ENCODE assay signal across 18 cellular contexts in the genomic region with DNA sequence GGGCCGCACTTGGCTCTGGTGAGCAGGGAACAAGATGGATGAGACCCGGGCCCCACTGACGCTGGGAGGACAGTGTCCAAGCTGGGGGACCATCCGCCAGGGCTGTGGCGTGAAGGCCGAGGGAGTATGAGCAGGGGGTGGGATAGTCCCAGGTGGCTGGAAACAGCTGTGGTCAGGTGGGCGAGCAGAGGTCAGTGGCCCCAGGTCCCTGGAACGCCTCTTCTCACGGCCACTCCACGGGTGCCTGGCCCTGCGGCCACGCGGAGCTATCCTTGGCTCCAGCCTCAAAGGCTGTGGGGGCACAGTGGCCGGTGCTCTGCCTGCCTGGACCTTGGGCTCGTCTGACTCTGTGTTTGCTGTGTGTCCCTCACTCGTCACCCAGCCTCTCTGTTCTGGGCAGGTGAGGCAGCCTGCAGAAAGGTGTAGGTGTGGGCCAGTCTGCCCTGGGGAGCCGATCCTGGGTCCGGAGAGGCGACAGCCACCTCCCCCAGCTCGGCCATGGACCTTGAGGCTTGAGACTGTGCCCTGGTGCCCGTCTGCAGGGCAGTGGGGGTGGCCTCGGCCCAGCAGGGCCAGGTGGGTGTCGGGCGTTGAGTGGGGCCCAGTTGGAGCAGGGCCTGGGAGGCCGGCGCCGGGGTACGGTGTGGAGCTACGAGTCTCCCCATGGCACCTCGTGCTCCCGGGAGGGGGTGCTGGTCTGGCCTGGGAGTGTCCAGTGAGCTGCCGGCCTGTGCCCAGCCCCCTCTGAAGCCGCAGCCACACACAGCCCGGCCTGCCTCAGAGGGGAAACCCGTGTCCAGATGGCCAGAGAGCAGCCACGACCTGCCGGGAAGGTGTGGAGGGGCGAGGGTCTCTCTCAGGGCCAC. TPM values are rescaled to one million over a fixed set of nuclear protein-coding genes. Genes with fewer than 3 reads are reported as not detected.
DNase-seq lines count a peak whose midpoint lies in the region; ATAC-seq, FAIRE-seq and TF ChIP-seq lines count a peak whose summit lies in the region.
"Had no signal": no experiment of that assay in that cellular context is flagged by ENCODE, and none has a peak within 500 bp of the region (broad histone marks: within the 10 kb centered on the region; RNA-seq: fewer than 3 reads in every experiment).

No MANE protein-coding gene starts in this region.

- no peaks in the 10 kb centered on the region for H3K36me3 ChIP-seq in HepG2 (replicated peaks in 1 of 2; ENCODE audit: control insufficient read depth in 1 of 2, insufficient read depth in 2 of 2, low read length in 2 of 2)
- no peaks in the 10 kb centered on the region for H3K36me3 ChIP-seq in right lobe of liver
- H3K36me3 ChIP-seq in rectal smooth muscle tissue (ENCODE audit: control insufficient read depth, insufficient read depth, low read length), result no peaks in the 10 kb centered on the region
- no peaks in the 10 kb centered on the region for H3K36me3 ChIP-seq in HAP-1 (replicated peaks)

- TF ChIP-seq POLR2A in HepG2 (IDR thresholded peaks at IDR 0.05; ENCODE audit: insufficient read depth in 1 of 2, low read depth in 2 of 2, low read length in 2 of 2) (no peak), right lobe of liver (IDR thresholded peaks at IDR 0.05) (no peak)

- no peaks in the 10 kb centered on the region for H4K20me1 ChIP-seq in HepG2 (ENCODE audit: insufficient read depth, low read length)

- intact Hi-C loops in HepG2 (cut with micrococcal nuclease; ENCODE audit: unreplicated experiment), result no loop called here
- intact Hi-C loops in right lobe of liver (cut with DNase I), result no loop called here

- H3K27ac ChIP-seq in HepG2 (ENCODE audit: extremely low read length, insufficient read depth, low read length), result no peak overlapping the region
- no peak overlapping the region for H3K27ac ChIP-seq in right lobe of liver
- H3K27ac ChIP-seq in rectal smooth muscle tissue (ENCODE audit: low read depth, low read length), result peak overlapping the region; percentile 97

- no peaks in the 10 kb centered on the region for H3K36me3 Mint-ChIP-seq in chondrocyte (ENCODE audit: low read depth)
- H3K36me3 Mint-ChIP-seq: CD4-positive, CD25-positive, alpha-beta regulatory T cell had no signal

- no peaks in the 10 kb centered on the region for H3K27me3 Mint-ChIP-seq in chondrocyte (ENCODE audit: low read depth)
- H3K27me3 Mint-ChIP-seq: B cell; CD4-positive, CD25-positive, alpha-beta regulatory T cell had no signal

- no peak for TF ChIP-seq CTCF in HepG2 (CRISPR knock-in tag; IDR thresholded peaks at IDR 0.05)
- TF ChIP-seq CTCF in right lobe of liver (IDR thresholded peaks at IDR 0.05), result no peak
- no peak for TF ChIP-seq CTCF in chondrocyte (IDR thresholded peaks at IDR 0.05)

- no peak overlapping the region for H3K4me3 Mint-ChIP-seq in chondrocyte (ENCODE audit: unreplicated experiment)
- H3K4me3 Mint-ChIP-seq: B cell; CD4-positive, CD25-positive, alpha-beta regulatory T cell had no signal

- no peak overlapping the region for H2AFZ ChIP-seq in HepG2 (ENCODE audit: low read length)

- H3K27me3 ChIP-seq in HepG2 (ENCODE audit: control insufficient read depth in 1 of 2, insufficient read depth in 2 of 2, low read length in 2 of 2) (peaks cover 5 to 53% of the 10 kb centered on the region in 2 experiments), right lobe of liver (no peaks in the 10 kb centered on the region), rectal smooth muscle tissue (ENCODE audit: control insufficient read depth, insufficient read depth, low read length) (peaks cover 12% of the 10 kb centered on the region), HAP-1 (ENCODE audit: low read depth) (no peaks in the 10 kb centered on the region)

- no peak for TF ChIP-seq EP300 in HepG2 (IDR thresholded peaks at IDR 0.05; ENCODE audit: low read depth in 2 of 2, low read length in 2 of 2)
- TF ChIP-seq EP300 in HepG2 (CRISPR knock-in tag; IDR thresholded peaks at IDR 0.05; ENCODE audit: borderline replicate concordance), result no peak

- no peak overlapping the region for H3K4me3 ChIP-seq in HepG2 (replicated peaks in 1 of 3; ENCODE audit: insufficient read depth in 1 of 3, low read depth in 2 of 3, low read length in 3 of 3)
- no peak overlapping the region for H3K4me3 ChIP-seq in right lobe of liver
- no peak overlapping the region for H3K4me3 ChIP-seq in rectal smooth muscle tissue (ENCODE audit: low read length)
- H3K4me3 ChIP-seq in HAP-1, result no peak overlapping the region

- DNase-seq in HepG2 (ENCODE audit: low spot score), result no peak
- DNase-seq in right lobe of liver, result no peak
- DNase-seq in chondrocyte (ENCODE audit: low spot score), result no peak
- no peak for DNase-seq in frontal cortex (ENCODE audit: low spot score in 2 of 2)
- DNase-seq in HAP-1 (ENCODE audit: low spot score in 2 of 2), result no peak
- DNase-seq: 8988T; Caco-2; CD4-positive, CD25-positive, alpha-beta regulatory T cell; NCI-H1092; NCI-H1436 treated with DMSO at 0.1 percent for 48 hours; NCI-H2029; NCI-H345; NCI-H524 treated with DMSO at 0.1 percent for 48 hours had no signal

- no peaks in the 10 kb centered on the region for H3K79me2 ChIP-seq in HepG2 (ENCODE audit: insufficient read depth, low read length)

- peaks cover 32% of the 10 kb centered on the region for H3K4me1 ChIP-seq in HepG2 (ENCODE audit: insufficient read depth, low read length)
- H3K4me1 ChIP-seq in right lobe of liver, result peaks cover 0 to 22% (median 10%) of the 10 kb centered on the region in 4 donors
- peaks cover 69% of the 10 kb centered on the region for H3K4me1 ChIP-seq in rectal smooth muscle tissue (ENCODE audit: control insufficient read depth, insufficient read depth, low read length)
- no peaks in the 10 kb centered on the region for H3K4me1 ChIP-seq in HAP-1

- FAIRE-seq in HepG2 (lab: Jason Lieb, UNC), result no peak
- FAIRE-seq in frontal cortex (lab: Jason Lieb, UNC), result no peak
- FAIRE-seq: G401.6 had no signal

- in situ Hi-C loops in HepG2 (cut with HindIII; ENCODE audit: extremely low pct_ligation_motif_present, low pct_unique_long_range_greater_than_20kb), result no loop called here
- in situ Hi-C loops in HAP-1 (cut with MboI; ENCODE audit: low sequenced_read_pairs), result no loop called here

- POLR2A ChIA-PET in HepG2 (lab: Yijun Ruan, JAX), result no interaction called here

- no peak overlapping the region for H3K4me2 ChIP-seq in HepG2 (ENCODE audit: low read depth, low read length)

- H3K4me1 Mint-ChIP-seq in chondrocyte (ENCODE audit: low read depth), result peaks cover 30% of the 10 kb centered on the region
- H3K4me1 Mint-ChIP-seq: B cell; CD4-positive, CD25-positive, alpha-beta regulatory T cell had no signal

- H3K9ac ChIP-seq in HepG2 (ENCODE audit: insufficient read depth, low read depth, low read length), result no peak overlapping the region
- no peak overlapping the region for H3K9ac ChIP-seq in rectal smooth muscle tissue (ENCODE audit: low read length)

- H3K27ac Mint-ChIP-seq in chondrocyte (ENCODE audit: unreplicated experiment), result peak overlapping the region; percentile 54
- H3K27ac Mint-ChIP-seq: B cell; CD4-positive, CD25-positive, alpha-beta regulatory T cell had no signal

- CTCF ChIA-PET in HepG2 (lab: Yijun Ruan, JAX; ENCODE audit: low intra/inter-chr PET ratio, low total read pairs), result no interaction called here

- BruUV-seq in HepG2 (replicated peaks; lab: Mats Ljungman, UMichigan), result no TSS peak

- no peaks in the 10 kb centered on the region for H3K9me3 Mint-ChIP-seq in chondrocyte (ENCODE audit: low read depth)
- H3K9me3 Mint-ChIP-seq: CD4-positive, CD25-positive, alpha-beta regulatory T cell had no signal

- 65% methylated on average over 16 of the region's 38 CpGs for WGBS in HepG2 (ENCODE audit: low lambda C conversion rate)
- no CpG with 5 or more reads among the region's 38 CpGs for WGBS in right lobe of liver (ENCODE audit: insufficient coverage, low coverage, low lambda C conversion rate, missing lambda C conversion rate)

- ATAC-seq in HepG2 (no peak), right lobe of liver (no peak), HG02970 (IDR thresholded peaks at IDR 0.05; ENCODE audit: low FRiP score, unreplicated experiment) (no peak), GM18873 (IDR thresholded peaks at IDR 0.05; ENCODE audit: low FRiP score, unreplicated experiment) (no peak)

- no peak for TF ChIP-seq RAD21 in HepG2 (CRISPR knock-in tag; IDR thresholded peaks at IDR 0.05)

- no peaks in the 10 kb centered on the region for H3K9me3 ChIP-seq in HepG2 (ENCODE audit: low read length)
- no peaks in the 10 kb centered on the region for H3K9me3 ChIP-seq in right lobe of liver
- H3K9me3 ChIP-seq in HAP-1, result no peaks in the 10 kb centered on the region
- H3K9me3 ChIP-seq: Caco-2 had no signal

TF ChIP-seq in HepG2, 621 proteins besides CTCF, POLR2A, EP300 and RAD21 (continues in another document):
- peak; percentile 99 for TF ChIP-seq ZNF768 (CRISPR knock-in tag; IDR thresholded peaks at IDR 0.05)
- no peak for TF ChIP-seq ZNF737 (CRISPR knock-in tag; IDR thresholded peaks at IDR 0.05; ENCODE audit: borderline replicate concordance)
- TF ChIP-seq MLLT10 (CRISPR knock-in tag; IDR thresholded peaks at IDR 0.05), result no peak
- no peak for TF ChIP-seq ZFP36 (IDR thresholded peaks at IDR 0.05; ENCODE audit: borderline replicate concordance, low read depth, low read length, partially characterized antibody)

RNA-seq across cellular contexts. Expression of gene CACNA1H, which starts 10.0 kb away (rescaled TPM):
- total RNA-seq in HepG2 (2016; rRNA removed; fragmentation: Illumina TruSeq; extraction: Trizol) (0.40 and 0.56 TPM in 2 replicates), right lobe of liver (10 to 100 TPM in 1 of 6 experiments, 1 to 10 TPM in 3, under 1 TPM in 2; 0.56 to 14.0 (median 5.0) TPM), chondrocyte (55.9 to 73.4 TPM (median 73.2 TPM) in 3 replicates), frontal cortex (14.7 TPM)
- under 0.01 TPM in 1 of 2 replicates, not detected in the other for total RNA-seq in HepG2 (2016; cell fraction: cytosol; rRNA removed; fragmentation: Illumina TruSeq; extraction: Trizol; ENCODE audit: low read depth)
- 0.30 and 0.52 TPM in 2 replicates for total RNA-seq in HepG2 (2016; cell fraction: insoluble cytoplasmic fraction; rRNA removed; fragmentation: Illumina TruSeq; extraction: Trizol)
- 0.17 and 0.22 TPM in 2 replicates for total RNA-seq in HepG2 (2016; cell fraction: membrane; rRNA removed; fragmentation: Illumina TruSeq; extraction: Trizol)
- 0.59 and 1.2 TPM in 2 replicates for total RNA-seq in HepG2 (2016; cell fraction: nucleus; rRNA removed; fragmentation: Illumina TruSeq; extraction: Trizol)
- 1.8 and 3.0 TPM in 2 replicates for polyA plus RNA-seq in HepG2 (2011; rRNA removed)
- 1.9 and 2.4 TPM in 2 replicates for polyA plus RNA-seq in HepG2 (2011; cell fraction: cytosol; rRNA removed)
- polyA plus RNA-seq in HepG2 (2011; cell fraction: nucleus; rRNA removed), result 13.0 and 15.5 TPM in 2 replicates
- polyA plus RNA-seq in HepG2 (2012), result 0.21 and 1.4 TPM in 2 replicates
- polyA plus RNA-seq in HepG2 (2016; cell fraction: cytosol; fragmentation: Illumina TruSeq; extraction: Trizol; ENCODE audit: low read depth), result 0.03 and 0.05 TPM in 2 replicates
- 0.22 TPM in 2 replicates for polyA plus RNA-seq in HepG2 (2016; cell fraction: insoluble cytoplasmic fraction; fragmentation: Illumina TruSeq; extraction: Trizol; ENCODE audit: low read depth)
- polyA plus RNA-seq in HepG2 (2016; cell fraction: membrane; fragmentation: Illumina TruSeq; extraction: Trizol; ENCODE audit: low read depth), result 0.10 and 0.14 TPM in 2 replicates
- polyA plus RNA-seq in HepG2 (2016; cell fraction: nucleus; fragmentation: Illumina TruSeq; extraction: Trizol; ENCODE audit: insufficient read depth, low read depth), result 1.6 and 2.0 TPM in 2 replicates
- polyA minus RNA-seq in HepG2 (2011; rRNA and poly(A)+ RNA removed; ENCODE audit: low replicate concordance), result 0.40 and 7.6 TPM in 2 replicates
- polyA minus RNA-seq in HepG2 (2011; cell fraction: cytosol; rRNA and poly(A)+ RNA removed), result 3.0 and 3.5 TPM in 2 replicates
- polyA minus RNA-seq in HepG2 (2011; cell fraction: nucleus; rRNA and poly(A)+ RNA removed), result 2.7 and 4.5 TPM in 2 replicates
